14 cellular contexts compared by ENCODE assay signal in genomic region chr11:74069146-74070046, GRCh38.
DNase-seq lines count a peak whose midpoint lies in the region; ATAC-seq, FAIRE-seq and TF ChIP-seq lines count a peak whose summit lies in the region.
"Had no signal": no experiment of that assay in that cellular context is flagged by ENCODE, and none has a peak within 500 bp of the region (broad histone marks: within the 10 kb centered on the region; RNA-seq: fewer than 3 reads in every experiment).

No MANE protein-coding gene starts in this region.

- no peaks in the 10 kb centered on the region for H3K9me2 ChIP-seq in GM23248 (ENCODE audit: insufficient read depth)

- no peak overlapping the region for H3K9ac ChIP-seq in GM23248

- DNase-seq in GM23248, result peak; percentile 48
- peak; percentile 90 for DNase-seq in NCI-H69 (lab: John Stamatoyannopoulos, UW)
- peak; percentile 55 for DNase-seq in fibroblast of peridontal ligament (ENCODE audit: extremely low read depth)
- DNase-seq in thyroid gland, result peak; percentile 59 to 68
- DNase-seq in GM12891 (ENCODE audit: insufficient read length, low spot score), result no peak
- DNase-seq in effector memory CD8-positive, alpha-beta T cell, result no peak
- DNase-seq: naive B cell, NCI-H526, Right ventricle myocardium superior had no signal

- H3K27ac ChIP-seq in GM23248 (no peak overlapping the region), thyroid gland (peak overlapping the region; percentile 94 to 99 (median 98))

- no peaks in the 10 kb centered on the region for H4K20me1 ChIP-seq in GM23248 (ENCODE audit: insufficient read depth)

- intact Hi-C loops in thyroid gland (cut with DNase I), result no loop called here

- TF ChIP-seq CTCF in thyroid gland (IDR thresholded peaks at IDR 0.05), result no peak

- H3K4me2 ChIP-seq in GM23248 (ENCODE audit: unreplicated experiment), result no peak overlapping the region
- H3K4me2 ChIP-seq: GM23338 had no signal

- FAIRE-seq in GM12891 (lab: Jason Lieb, UNC), result no peak
- FAIRE-seq: frontal cortex, keratinocyte had no signal

- H3K36me3 ChIP-seq in GM23248 (ENCODE audit: low read depth), result 0 out of 2 replicates have a peak, but pooled peaks cover 16% of the 10 kb centered on the region
- H3K36me3 ChIP-seq in thyroid gland, result peaks cover 0 to 3% of the 10 kb centered on the region in 2 donors

- no peaks in the 10 kb centered on the region for H3K27me3 Mint-ChIP-seq in effector memory CD8-positive, alpha-beta T cell
- H3K27me3 Mint-ChIP-seq: naive B cell had no signal

- H3K36me3 Mint-ChIP-seq in effector memory CD8-positive, alpha-beta T cell (ENCODE audit: insufficient read depth), result peaks cover 23% of the 10 kb centered on the region

- ATAC-seq in GM18517 (IDR thresholded peaks at IDR 0.05; ENCODE audit: unreplicated experiment), result no peak
- ATAC-seq in effector memory CD8-positive, alpha-beta T cell (replicated peaks), result no peak
- ATAC-seq: GM23338, sciatic nerve had no signal

- no peaks in the 10 kb centered on the region for H3K9me3 Mint-ChIP-seq in effector memory CD8-positive, alpha-beta T cell
- H3K9me3 Mint-ChIP-seq: GM23338 had no signal

- 61 to 66% methylated on average over 6 of the region's 6 CpGs for WGBS in GM23248 (ENCODE audit: low coverage in 1 of 2, low lambda C conversion rate in 2 of 2, missing lambda C conversion rate in 2 of 2), 2 experiments
- 38 to 52% methylated on average over 6 of the region's 6 CpGs for WGBS in thyroid gland, 2 donors

- H3F3A ChIP-seq in GM23248 (ENCODE audit: insufficient read depth), result peaks cover 4% of the 10 kb centered on the region; the same call in 1 of the 2 replicates

- H2AFZ ChIP-seq in GM23248, result no peak overlapping the region
- H2AFZ ChIP-seq: GM23338 had no signal

- H3K4me3 ChIP-seq in GM23248 (no peak overlapping the region), thyroid gland (replicated peaks in 1 of 3) (no peak overlapping the region)
- H3K4me3 ChIP-seq: GM23338 had no signal

- no peaks in the 10 kb centered on the region for H3K27me3 ChIP-seq in GM23248 (replicated peaks; ENCODE audit: insufficient read depth)
- no peaks in the 10 kb centered on the region for H3K27me3 ChIP-seq in thyroid gland

- in situ Hi-C loops in GM23248 (cut with MboI), result no loop called here

- H3K79me2 ChIP-seq in GM23248 (ENCODE audit: insufficient read depth), result no peaks in the 10 kb centered on the region

- H3K4me3 Mint-ChIP-seq in effector memory CD8-positive, alpha-beta T cell, result no peak overlapping the region
- H3K4me3 Mint-ChIP-seq: GM23338, naive B cell had no signal

- peaks cover 7% of the 10 kb centered on the region; the same call in 1 of the 2 replicates for H3K4me1 ChIP-seq in GM23248 (ENCODE audit: insufficient read depth)
- H3K4me1 ChIP-seq in thyroid gland, result peaks cover 45 to 52% of the 10 kb centered on the region in 2 donors

- H3K9me3 ChIP-seq in GM23248 (ENCODE audit: low read depth), result no peaks in the 10 kb centered on the region
- no peaks in the 10 kb centered on the region for H3K9me3 ChIP-seq in thyroid gland

- H3K4me1 Mint-ChIP-seq in effector memory CD8-positive, alpha-beta T cell (ENCODE audit: low read depth in 2 of 2), result peaks cover 2 to 3% of the 10 kb centered on the region in 2 donors
- H3K4me1 Mint-ChIP-seq: GM23338 had no signal

- no peak overlapping the region for H3K27ac Mint-ChIP-seq in effector memory CD8-positive, alpha-beta T cell
- H3K27ac Mint-ChIP-seq: GM23338 had no signal

- no peak for TF ChIP-seq POLR2A in thyroid gland (IDR thresholded peaks at IDR 0.05)
- no peak for TF ChIP-seq POLR2A in GM12891 (IDR thresholded peaks at IDR 0.05; ENCODE audit: low read depth, low read length)

TF ChIP-seq in GM12891, 5 proteins besides CTCF, POLR2A, EP300 and RAD21:
- TF ChIP-seq POU2F2 (IDR thresholded peaks at IDR 0.05; ENCODE audit: low read depth, low read length) (no peak), PAX5 (IDR thresholded peaks at IDR 0.05; ENCODE audit: insufficient read depth, low read length, severe bottlenecking) (no peak), SPI1 (IDR thresholded peaks at IDR 0.05; ENCODE audit: low read depth, low read length) (no peak), POLR2AphosphoS5 (IDR thresholded peaks at IDR 0.05; ENCODE audit: low read depth, low read length) (no peak), TAF1 (IDR thresholded peaks at IDR 0.05; ENCODE audit: low read depth, low read length) (no peak)

Comparison
In these comparisons a context has a peak if more than half of its experiments do, and no peak if none do; other contexts are left out.
1. DNase-seq: peak in GM23248 (single experiment), NCI-H69 (single experiment), fibroblast of peridontal ligament (single experiment) and thyroid gland (2 of 2); none in GM12891 (single experiment) and effector memory CD8-positive, alpha-beta T cell (0 of 3).